Comparison of ENCODE assay signal across 8 cellular contexts in the genomic region with DNA sequence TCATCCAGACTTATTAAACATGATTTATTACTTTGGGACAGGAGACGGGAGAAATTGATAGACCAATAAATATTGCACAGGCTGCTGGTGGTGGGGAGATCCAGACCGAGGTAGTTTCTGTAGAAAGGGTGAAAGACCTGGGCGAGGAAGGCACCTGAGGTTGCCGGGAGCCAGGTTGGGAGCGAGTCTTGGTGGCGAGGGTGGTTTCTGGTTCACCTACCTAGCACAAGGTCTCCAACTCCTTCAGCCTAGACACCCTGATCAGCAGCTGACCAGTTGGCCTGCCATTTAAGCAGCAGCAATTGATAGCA. TPM values are rescaled to one million over a fixed set of nuclear protein-coding genes. Genes with fewer than 3 reads are reported as not detected.
A peak's percentile ranks its signal among the peaks of the same experiment; 100 is the strongest.
DNase-seq lines count a peak whose midpoint lies in the region; ATAC-seq and TF ChIP-seq lines count a peak whose summit lies in the region.

No MANE protein-coding gene starts in this region.

- no peaks in the 10 kb centered on the region for H3K27me3 ChIP-seq in lower lobe of right lung (ENCODE audit: low read depth)
- no peaks in the 10 kb centered on the region for H3K27me3 ChIP-seq in testis

- WGBS in testis, 2 donors, result 59 to 63% methylated on average over 6 of the region's 6 CpGs

- intact Hi-C loops in lower lobe of right lung (cut with DNase I) (no loop called here), testis (cut with DNase I; ENCODE audit: low total_unique reads) (no loop called here)

- no peak for TF ChIP-seq POLR2A in testis (IDR thresholded peaks at IDR 0.05)

- peaks cover 15% of the 10 kb centered on the region for H3K36me3 Mint-ChIP-seq in activated T-cell treated with anti-CD3 and anti-CD28 coated beads, Interleukin-2, amount 50 U/mL, for 4 hours (ENCODE audit: insufficient read depth)

- H3K36me3 ChIP-seq in lower lobe of right lung (peaks cover 19% of the 10 kb centered on the region), testis (ENCODE audit: low read depth, missing control alignments) (no peaks in the 10 kb centered on the region)

- H3K27me3 Mint-ChIP-seq in activated T-cell treated with anti-CD3 and anti-CD28 coated beads, Interleukin-2, amount 50 U/mL, for 4 hours (ENCODE audit: low read depth), result no peaks in the 10 kb centered on the region

- peak overlapping the region; percentile 89 for H3K4me3 Mint-ChIP-seq in activated T-cell treated with anti-CD3 and anti-CD28 coated beads, Interleukin-2, amount 50 U/mL, for 4 hours

- TF ChIP-seq CTCF in lower lobe of right lung (IDR thresholded peaks at IDR 0.05), result no peak
- no peak for TF ChIP-seq CTCF in testis (IDR thresholded peaks at IDR 0.05)

- no peaks in the 10 kb centered on the region for H3K9me3 Mint-ChIP-seq in activated T-cell treated with anti-CD3 and anti-CD28 coated beads, Interleukin-2, amount 50 U/mL, for 4 hours

- H3K9me3 ChIP-seq in lower lobe of right lung (no peaks in the 10 kb centered on the region), testis (no peaks in the 10 kb centered on the region)

- DNase-seq in activated T-cell treated with anti-CD3 and anti-CD28 coated beads, Interleukin-2, amount 50 U/mL, for 4 hours, result no peak
- DNase-seq in activated T-cell treated with anti-CD3 and anti-CD28 coated beads, Interleukin-2, amount 50 U/mL, for 1 hour, result no peak
- no peak for DNase-seq in lower lobe of right lung
- no peak for DNase-seq in testis
- DNase-seq in stimulated activated CD4-positive, alpha-beta T cell treated with anti-CD3 and anti-CD28 coated beads, Interleukin-4, amount 100 ng/mL, for 1 hour, result no peak

- H3K4me1 ChIP-seq in lower lobe of right lung, result peaks cover 50% of the 10 kb centered on the region
- peaks cover 10% of the 10 kb centered on the region for H3K4me1 ChIP-seq in testis

- peak overlapping the region; percentile 88 for H3K27ac ChIP-seq in angular gyrus (ENCODE audit: low read depth, low read length)
- H3K27ac ChIP-seq in lower lobe of right lung, result peak overlapping the region; percentile 93
- peak overlapping the region; percentile 84 to 90 for H3K27ac ChIP-seq in testis

- H3K4me1 Mint-ChIP-seq in activated T-cell treated with anti-CD3 and anti-CD28 coated beads, Interleukin-2, amount 50 U/mL, for 4 hours (ENCODE audit: low read depth), result peaks cover 66% of the 10 kb centered on the region

- H3K4me3 ChIP-seq in lower lobe of right lung (peak overlapping the region; percentile 63), testis (no peak overlapping the region)

- ATAC-seq in activated T-cell treated with anti-CD3 and anti-CD28 coated beads, Interleukin-2, amount 50 U/mL, for 4 hours, result no peak
- ATAC-seq in lower lobe of right lung, result no peak
- ATAC-seq in GM21447 (IDR thresholded peaks at IDR 0.05; ENCODE audit: unreplicated experiment), result no peak
- ATAC-seq in GM18519 (IDR thresholded peaks at IDR 0.05; ENCODE audit: low FRiP score, unreplicated experiment), result no peak

RNA-seq across cellular contexts. Expression of a gene that starts 7.0 kb away (rescaled TPM):
- total RNA-seq in activated T-cell treated with anti-CD3 and anti-CD28 coated beads, Interleukin-2, amount 50 U/mL, for 4 hours, result 100 to 1,000 TPM; 187 to 207 (median 196) TPM
- total RNA-seq in lower lobe of right lung (123 TPM), testis (10 to 100 TPM; 28.6 to 31.3 TPM)
- 88.3 TPM for polyA plus RNA-seq in testis (ENCODE audit: insufficient read depth, low read depth, low replicate concordance)

RNA-seq across cellular contexts. Expression of a gene that starts 31.4 kb away (rescaled TPM):
- 1 to 10 TPM; 5.2 to 6.4 (median 5.6) TPM for total RNA-seq in activated T-cell treated with anti-CD3 and anti-CD28 coated beads, Interleukin-2, amount 50 U/mL, for 4 hours
- total RNA-seq in lower lobe of right lung, result 11.1 TPM
- 10 to 100 TPM; 14.1 to 22.9 TPM for total RNA-seq in testis
- polyA plus RNA-seq in testis (ENCODE audit: insufficient read depth, low read depth, low replicate concordance), result 5.0 TPM

RNA-seq across cellular contexts. Expression of a gene that starts 31.9 kb away (rescaled TPM):
- not detected for total RNA-seq in activated T-cell treated with anti-CD3 and anti-CD28 coated beads, Interleukin-2, amount 50 U/mL, for 4 hours
- not detected for total RNA-seq in lower lobe of right lung
- total RNA-seq in testis, result 10 to 100 TPM; 21.8 to 26.1 TPM
- 112 TPM for polyA plus RNA-seq in testis (ENCODE audit: insufficient read depth, low read depth, low replicate concordance)

RNA-seq across cellular contexts. Expression of a gene that starts 59.0 kb away (rescaled TPM):
- 10 to 100 TPM; 58.6 to 63.8 (median 61.3) TPM for total RNA-seq in activated T-cell treated with anti-CD3 and anti-CD28 coated beads, Interleukin-2, amount 50 U/mL, for 4 hours
- total RNA-seq in lower lobe of right lung (137 TPM), testis (100 to 1,000 TPM; 149 to 155 TPM)
- polyA plus RNA-seq in testis (ENCODE audit: insufficient read depth, low read depth, low replicate concordance), result 187 TPM

Comparison
In these comparisons a context has a peak if more than half of its experiments do, and no peak if none do; other contexts are left out.
1. RNA of a gene that starts 31.9 kb away (total RNA-seq): 21.8 to 26.1 TPM in testis; not detected in activated T-cell treated with anti-CD3 and anti-CD28 coated beads, Interleukin-2, amount 50 U/mL, for 4 hours and not detected in lower lobe of right lung (single experiment); every median in the first group is over 10 times any median in the second.
2. Peak in every context shown above with its lines, with median percentiles within 50 percentile points of each other: H3K27ac ChIP-seq.